In genomic region chr1:3369437-3370076, GRCh38 we compare ENCODE assay signal across 11 cellular contexts.
A peak's percentile ranks its signal among the peaks of the same experiment; 100 is the strongest.
DNase-seq lines count a peak whose midpoint lies in the region; ATAC-seq and TF ChIP-seq lines count a peak whose summit lies in the region.
"Had no signal": no experiment of that assay in that cellular context is flagged by ENCODE, and none has a peak within 500 bp of the region (broad histone marks: within the 10 kb centered on the region; RNA-seq: fewer than 3 reads in every experiment).

No MANE protein-coding gene starts in this region.

- H3K27me3 Mint-ChIP-seq in endodermal cell (ENCODE audit: insufficient read depth), result peaks cover 1% of the 10 kb centered on the region

- no peak overlapping the region for H3K4me3 Mint-ChIP-seq in endodermal cell

- H3K4me1 ChIP-seq in endodermal cell (ENCODE audit: control insufficient read depth, insufficient read depth, low read length), result no peaks in the 10 kb centered on the region

- no peaks in the 10 kb centered on the region for H3K27me3 ChIP-seq in endodermal cell (ENCODE audit: control insufficient read depth, insufficient read depth, low read length, poor library complexity, severe bottlenecking)

- no peak overlapping the region for H3K27ac ChIP-seq in endodermal cell (ENCODE audit: low read depth, low read length)

- H3K4me3 ChIP-seq in fibroblast of mammary gland (ENCODE audit: control insufficient read depth, low read depth, low read length) (no peak overlapping the region), endodermal cell (ENCODE audit: low read length) (no peak overlapping the region)
- H3K4me3 ChIP-seq: GM12878 had no signal

- TF ChIP-seq CTCF in fibroblast of mammary gland (conservative IDR thresholded peaks at IDR 0.05; ENCODE audit: control insufficient read depth, insufficient read depth, low read depth, low read length), result no peak
- no peak for TF ChIP-seq CTCF in endodermal cell (conservative IDR thresholded peaks at IDR 0.05)

- no peak overlapping the region for H3K27ac Mint-ChIP-seq in endodermal cell

- WGBS in endodermal cell (ENCODE audit: insufficient coverage in 1 of 2, insufficient read length in 1 of 2), 2 experiments, result 89 to 91% methylated on average over 11 to 12 of the region's 12 CpGs

- no peaks in the 10 kb centered on the region for H3K36me3 Mint-ChIP-seq in endodermal cell (ENCODE audit: low read depth)

- no peaks in the 10 kb centered on the region for H3K4me1 Mint-ChIP-seq in endodermal cell

- H3K36me3 ChIP-seq in endodermal cell (ENCODE audit: control insufficient read depth, insufficient read depth, low read length), result no peaks in the 10 kb centered on the region

- no peaks in the 10 kb centered on the region for H3K9me3 ChIP-seq in endodermal cell (ENCODE audit: control insufficient read depth, low read length)

- no peak for ATAC-seq in GM19324 (IDR thresholded peaks at IDR 0.05; ENCODE audit: low FRiP score, unreplicated experiment)
- ATAC-seq: GM12878 had no signal

- no peaks in the 10 kb centered on the region for H3K9me3 Mint-ChIP-seq in endodermal cell

- no peak overlapping the region for H3K9ac ChIP-seq in endodermal cell (ENCODE audit: extremely low read depth, low read length, poor library complexity, severe bottlenecking)

- DNase-seq in A172 (ENCODE audit: low spot score) (peak; percentile 68), RPMI7951 (ENCODE audit: low read depth) (peak; percentile 89), fibroblast of mammary gland (ENCODE audit: low read depth) (peak; percentile 93), nucleus accumbens (lab: John Stamatoyannopoulos, UW) (peak in 30 of 56 donors; percentile 15 to 69 (median 37)), NCI-H524 (lab: John Stamatoyannopoulos, UW) (no peak), endodermal cell (no peak)
- DNase-seq in activated CD4-positive, alpha-beta T cell treated with anti-CD3 and anti-CD28 coated beads for 48 hours, result no peak
- DNase-seq: activated naive CD4-positive, alpha-beta T cell treated with anti-CD3 and anti-CD28 coated beads, Interleukin-2, amount 50 U/mL, for 16 hours; NCI-H510A treated with DMSO at 0.1 percent for 48 hours had no signal

Comparison
In these comparisons a context has a peak if more than half of its experiments do, and no peak if none do; other contexts are left out.
1. DNase-seq: peak in A172 (single experiment), RPMI7951 (single experiment), fibroblast of mammary gland (single experiment) and nucleus accumbens (30 of 56); none in NCI-H524 (0 of 2), activated CD4-positive, alpha-beta T cell treated with anti-CD3 and anti-CD28 coated beads for 48 hours (single experiment) and endodermal cell (single experiment).